In the genomic region with DNA sequence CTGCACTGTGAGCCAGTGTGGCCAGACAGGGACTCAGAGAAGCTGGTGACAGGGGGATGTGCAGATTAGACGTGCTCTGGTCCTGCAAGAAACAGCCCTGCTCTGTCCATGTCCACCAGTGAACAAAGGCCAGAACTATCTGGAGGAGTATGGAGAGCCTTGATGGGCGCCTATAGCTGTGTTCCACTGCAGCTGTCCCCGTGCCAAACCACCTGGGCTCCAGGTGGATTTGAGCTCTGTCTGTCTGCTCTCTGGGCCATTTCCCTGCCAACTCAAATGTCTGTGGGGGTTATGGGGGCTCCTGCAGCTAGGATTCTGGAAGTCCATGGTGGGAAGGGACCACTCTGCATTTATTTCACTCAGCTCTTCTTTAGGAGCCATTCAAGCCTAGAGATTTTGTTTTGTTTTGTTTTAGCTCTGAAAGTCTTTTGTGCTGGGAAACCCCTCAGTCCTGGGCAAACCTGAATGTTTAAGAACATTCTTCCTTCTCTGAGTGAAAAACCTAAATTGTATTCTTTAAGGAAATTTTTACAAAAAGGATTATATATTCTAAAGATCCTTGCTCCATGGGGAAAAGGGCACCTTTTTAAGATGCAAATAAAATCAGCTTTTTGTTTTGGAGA, we compare ENCODE assay signal across 26 cellular contexts.
DNase-seq lines count a peak whose midpoint lies in the region; ATAC-seq and TF ChIP-seq lines count a peak whose summit lies in the region.
"Had no signal": no experiment of that assay in that cellular context is flagged by ENCODE, and none has a peak within 500 bp of the region (broad histone marks: within the 10 kb centered on the region; RNA-seq: fewer than 3 reads in every experiment).

No MANE protein-coding gene starts in this region.

- no peak overlapping the region for H3K27ac Mint-ChIP-seq in stimulated activated memory B cell treated with anti-CD40 and anti-IgM and Interleukin-4, amounts not matched to agents 10 μg/mL and 1 μg/mL and 100 μg/mL, for 72 hours
- H3K27ac Mint-ChIP-seq: activated naive CD4-positive, alpha-beta T cell treated with anti-CD3 and anti-CD28 coated beads, Interleukin-2, amount 50 U/mL, for 24 hours; mesothelial cell of epicardium; type B pancreatic cell had no signal

- H3K27me3 ChIP-seq in OCI-LY3 (ENCODE audit: low read depth, low read length), result no peaks in the 10 kb centered on the region
- H3K27me3 ChIP-seq: dorsolateral prefrontal cortex, esophagus squamous epithelium, foreskin keratinocyte, heart left ventricle had no signal

- ATAC-seq in GM18907 (IDR thresholded peaks at IDR 0.05; ENCODE audit: unreplicated experiment), result peak; percentile 5
- peak; percentile 13 for ATAC-seq in HG02610 (IDR thresholded peaks at IDR 0.05; ENCODE audit: unreplicated experiment)
- ATAC-seq in stimulated activated memory B cell treated with anti-CD40 and anti-IgM and Interleukin-4, amounts not matched to agents 10 μg/mL and 1 μg/mL and 100 μg/mL, for 72 hours, result peak; percentile 18
- ATAC-seq in HG03469 (IDR thresholded peaks at IDR 0.05; ENCODE audit: unreplicated experiment), result no peak
- ATAC-seq: foreskin keratinocyte, Panc1 had no signal

- H3K4me2 ChIP-seq in OCI-LY3 (ENCODE audit: low read length), result peak overlapping the region; percentile 22; the same call in 1 of the 2 replicates

- H3K4me3 ChIP-seq in OCI-LY3 (ENCODE audit: low read length), result no peak overlapping the region
- H3K4me3 ChIP-seq: dorsolateral prefrontal cortex, esophagus squamous epithelium, heart left ventricle had no signal

- no peak overlapping the region for H3K9ac ChIP-seq in OCI-LY3 (ENCODE audit: low read length)

- H3K9me3 Mint-ChIP-seq in stimulated activated memory B cell treated with anti-CD40 and anti-IgM and Interleukin-4, amounts not matched to agents 10 μg/mL and 1 μg/mL and 100 μg/mL, for 72 hours, result no peaks in the 10 kb centered on the region
- H3K9me3 Mint-ChIP-seq: activated naive CD4-positive, alpha-beta T cell treated with anti-CD3 and anti-CD28 coated beads, Interleukin-2, amount 50 U/mL, for 24 hours; mesothelial cell of epicardium; type B pancreatic cell had no signal

- TF ChIP-seq CTCF in OCI-LY3 (IDR thresholded peaks at IDR 0.05; ENCODE audit: low read depth, low read length), result no peak

- no peaks in the 10 kb centered on the region for H4K20me1 ChIP-seq in OCI-LY3 (ENCODE audit: insufficient read depth, low read length)

- H3K4me1 Mint-ChIP-seq in stimulated activated memory B cell treated with anti-CD40 and anti-IgM and Interleukin-4, amounts not matched to agents 10 μg/mL and 1 μg/mL and 100 μg/mL, for 72 hours, result no peaks in the 10 kb centered on the region
- H3K4me1 Mint-ChIP-seq: activated naive CD4-positive, alpha-beta T cell treated with anti-CD3 and anti-CD28 coated beads, Interleukin-2, amount 50 U/mL, for 24 hours had no signal

- H3K4me3 Mint-ChIP-seq in stimulated activated memory B cell treated with anti-CD40 and anti-IgM and Interleukin-4, amounts not matched to agents 10 μg/mL and 1 μg/mL and 100 μg/mL, for 72 hours, result no peak overlapping the region
- H3K4me3 Mint-ChIP-seq: activated naive CD4-positive, alpha-beta T cell treated with anti-CD3 and anti-CD28 coated beads, Interleukin-2, amount 50 U/mL, for 24 hours; mesothelial cell of epicardium; type B pancreatic cell had no signal

- no peaks in the 10 kb centered on the region for H3K36me3 ChIP-seq in OCI-LY3 (replicated peaks; ENCODE audit: low read depth, low read length)
- H3K36me3 ChIP-seq: esophagus squamous epithelium, heart left ventricle had no signal

- H3K4me1 ChIP-seq in OCI-LY3 (ENCODE audit: low read length), result peaks cover 5% of the 10 kb centered on the region
- H3K4me1 ChIP-seq: Caco-2, esophagus squamous epithelium, foreskin keratinocyte, heart left ventricle had no signal

- H3K9me3 ChIP-seq in OCI-LY3 (ENCODE audit: insufficient read depth, low read length), result no peaks in the 10 kb centered on the region
- H3K9me3 ChIP-seq: Caco-2, esophagus squamous epithelium, heart left ventricle had no signal

- H3K79me2 ChIP-seq in OCI-LY3 (ENCODE audit: low read length), result no peaks in the 10 kb centered on the region

- H3K36me3 Mint-ChIP-seq in stimulated activated memory B cell treated with anti-CD40 and anti-IgM and Interleukin-4, amounts not matched to agents 10 μg/mL and 1 μg/mL and 100 μg/mL, for 72 hours, result no peaks in the 10 kb centered on the region
- H3K36me3 Mint-ChIP-seq: activated naive CD4-positive, alpha-beta T cell treated with anti-CD3 and anti-CD28 coated beads, Interleukin-2, amount 50 U/mL, for 24 hours; mesothelial cell of epicardium; type B pancreatic cell had no signal

- H3K27me3 Mint-ChIP-seq in stimulated activated memory B cell treated with anti-CD40 and anti-IgM and Interleukin-4, amounts not matched to agents 10 μg/mL and 1 μg/mL and 100 μg/mL, for 72 hours, result no peaks in the 10 kb centered on the region
- H3K27me3 Mint-ChIP-seq: activated naive CD4-positive, alpha-beta T cell treated with anti-CD3 and anti-CD28 coated beads, Interleukin-2, amount 50 U/mL, for 24 hours; type B pancreatic cell had no signal

- no peak overlapping the region for H2AFZ ChIP-seq in OCI-LY3 (ENCODE audit: low read depth, low read length)

- DNase-seq in DMS114 treated with DMSO at 0.1 percent for 48 hours (lab: John Stamatoyannopoulos, UW; ENCODE audit: unreplicated experiment) (no peak), CD1c-positive myeloid dendritic cell (ENCODE audit: extremely low spot score) (no peak)
- DNase-seq: C1 segment of cervical spinal cord; DMS79 treated with DMSO at 0.1 percent for 48 hours; esophagus squamous epithelium; GF-D8; IMR-90; NCI-H1436 treated with DMSO at 0.1 percent for 48 hours; NCI-H345; SHP77 treated with DMSO at 0.1 percent for 48 hours; stimulated activated CD4-positive, alpha-beta T cell treated with anti-CD3 and anti-CD28 coated beads, Interleukin-4, amount 100 ng/mL, for 4 hours; T-helper 9 cell had no signal

- H3K27ac ChIP-seq in OCI-LY3 (ENCODE audit: low read length), result no peak overlapping the region
- H3K27ac ChIP-seq: esophagus squamous epithelium, foreskin keratinocyte, heart left ventricle, VCaP had no signal
